In genomic region chr7:139714163-139714901, GRCh38 we compare ENCODE assay signal across 11 cellular contexts.
A peak's percentile ranks its signal among the peaks of the same experiment; 100 is the strongest.
DNase-seq lines count a peak whose midpoint lies in the region; ATAC-seq and TF ChIP-seq lines count a peak whose summit lies in the region.
"Had no signal": no experiment of that assay in that cellular context is flagged by ENCODE, and none has a peak within 500 bp of the region (broad histone marks: within the 10 kb centered on the region; RNA-seq: fewer than 3 reads in every experiment).

No MANE protein-coding gene starts in this region.

- no peaks in the 10 kb centered on the region for H3K27me3 ChIP-seq in upper lobe of left lung
- H3K27me3 ChIP-seq: suprapubic skin had no signal

- no peaks in the 10 kb centered on the region for H3K9me3 ChIP-seq in upper lobe of left lung
- H3K9me3 ChIP-seq: suprapubic skin had no signal

- H3K27ac ChIP-seq in upper lobe of left lung, result peak overlapping the region; percentile 27 to 80 (median 78)
- H3K27ac ChIP-seq: 22Rv1, suprapubic skin had no signal

- POLR2A ChIA-PET in activated CD4-positive, alpha-beta T cell treated with anti-CD3 and anti-CD28 coated beads, Interleukin-2, amount 10 ng/mL, durations not matched to agents 7 days and 5 days (lab: Charles Lee), result no interaction called here

- CTCF ChIA-PET in activated CD4-positive, alpha-beta T cell treated with anti-CD3 and anti-CD28 coated beads, Interleukin-2, amount 10 ng/mL, durations not matched to agents 7 days and 5 days (lab: Charles Lee), result no interaction called here

- H3K4me3 Mint-ChIP-seq in activated CD4-positive, alpha-beta T cell treated with anti-CD3 and anti-CD28 coated beads, Interleukin-2, amount 10 ng/mL, durations not matched to agents 7 days and 5 days, result no peak overlapping the region
- H3K4me3 Mint-ChIP-seq: activated naive CD8-positive, alpha-beta T cell had no signal

- 64 to 68% methylated on average over 22 to 23 of the region's 23 CpGs for WGBS in upper lobe of left lung, 2 donors

- TF ChIP-seq POLR2A in upper lobe of left lung (IDR thresholded peaks at IDR 0.05), result peak in 1 of 4 donors; percentile 23

- H3K4me3 ChIP-seq in upper lobe of left lung, result no peak overlapping the region
- H3K4me3 ChIP-seq: suprapubic skin had no signal

- peaks cover 0 to 49% (median 29%) of the 10 kb centered on the region in 4 donors for H3K36me3 ChIP-seq in upper lobe of left lung

- TF ChIP-seq CTCF in upper lobe of left lung (IDR thresholded peaks at IDR 0.05), result no peak

- H3K4me1 Mint-ChIP-seq in activated CD4-positive, alpha-beta T cell treated with anti-CD3 and anti-CD28 coated beads, Interleukin-2, amount 10 ng/mL, durations not matched to agents 7 days and 5 days, result no peaks in the 10 kb centered on the region

- no peak for TF ChIP-seq EP300 in upper lobe of left lung (IDR thresholded peaks at IDR 0.05)

- ATAC-seq in HG03103 (IDR thresholded peaks at IDR 0.05; ENCODE audit: low read depth, unreplicated experiment) (peak; percentile 95), upper lobe of left lung (ENCODE audit: low FRiP score in 2 of 2) (peak; percentile 53 to 55)

- peaks cover 13% of the 10 kb centered on the region for H3K36me3 Mint-ChIP-seq in activated CD4-positive, alpha-beta T cell treated with anti-CD3 and anti-CD28 coated beads, Interleukin-2, amount 10 ng/mL, durations not matched to agents 7 days and 5 days (ENCODE audit: low read depth)

- peaks cover 10 to 33% (median 23%) of the 10 kb centered on the region in 4 donors for H3K4me1 ChIP-seq in upper lobe of left lung

- H3K27ac Mint-ChIP-seq in activated CD4-positive, alpha-beta T cell treated with anti-CD3 and anti-CD28 coated beads, Interleukin-2, amount 10 ng/mL, durations not matched to agents 7 days and 5 days, result peak overlapping the region; percentile 52
- H3K27ac Mint-ChIP-seq: activated naive CD8-positive, alpha-beta T cell had no signal

- DNase-seq in activated CD4-positive, alpha-beta T cell treated with anti-CD3 and anti-CD28 coated beads, Interleukin-2, amount 10 ng/mL, durations not matched to agents 7 days and 5 days, result no peak
- DNase-seq in activated CD4-positive, alpha-beta T cell treated with anti-CD3 and anti-CD28 coated beads for 1 hour, result no peak
- DNase-seq in germinal center (ENCODE audit: low spot score), result peak; percentile 75
- DNase-seq in upper lobe of left lung, result peak; percentile 59 to 68
- no peak for DNase-seq in hippocampal formation (lab: John Stamatoyannopoulos, UW)
- DNase-seq in amniotic stem cell (lab: John Stamatoyannopoulos, UW), result no peak
- no peak for DNase-seq in A172 (ENCODE audit: low spot score)

- no peaks in the 10 kb centered on the region for H3K27me3 Mint-ChIP-seq in activated CD4-positive, alpha-beta T cell treated with anti-CD3 and anti-CD28 coated beads, Interleukin-2, amount 10 ng/mL, durations not matched to agents 7 days and 5 days
- H3K27me3 Mint-ChIP-seq: activated naive CD8-positive, alpha-beta T cell had no signal

- H3K9me3 Mint-ChIP-seq in activated CD4-positive, alpha-beta T cell treated with anti-CD3 and anti-CD28 coated beads, Interleukin-2, amount 10 ng/mL, durations not matched to agents 7 days and 5 days, result no peaks in the 10 kb centered on the region

Comparison
In these comparisons a context has a peak if more than half of its experiments do, and no peak if none do; other contexts are left out.
1. DNase-seq: peak in germinal center (single experiment) and upper lobe of left lung (2 of 2); none in activated CD4-positive, alpha-beta T cell treated with anti-CD3 and anti-CD28 coated beads, Interleukin-2, amount 10 ng/mL, durations not matched to agents 7 days and 5 days (single experiment), activated CD4-positive, alpha-beta T cell treated with anti-CD3 and anti-CD28 coated beads for 1 hour (single experiment), hippocampal formation (0 of 2), amniotic stem cell (single experiment) and A172 (single experiment).